In genomic region chr3:54538346-54538745, GRCh38 we compare ENCODE assay signal across 1 cellular context.
TF ChIP-seq lines count a peak whose summit lies in the region.

No MANE protein-coding gene starts in this region.

TF ChIP-seq in SK-N-SH treated with all-trans-retinoic acid at 6 μM for 48 hours, 23 proteins besides CTCF, POLR2A, EP300 and RAD21 (continued from another document):
- TF ChIP-seq, protein P1, sequence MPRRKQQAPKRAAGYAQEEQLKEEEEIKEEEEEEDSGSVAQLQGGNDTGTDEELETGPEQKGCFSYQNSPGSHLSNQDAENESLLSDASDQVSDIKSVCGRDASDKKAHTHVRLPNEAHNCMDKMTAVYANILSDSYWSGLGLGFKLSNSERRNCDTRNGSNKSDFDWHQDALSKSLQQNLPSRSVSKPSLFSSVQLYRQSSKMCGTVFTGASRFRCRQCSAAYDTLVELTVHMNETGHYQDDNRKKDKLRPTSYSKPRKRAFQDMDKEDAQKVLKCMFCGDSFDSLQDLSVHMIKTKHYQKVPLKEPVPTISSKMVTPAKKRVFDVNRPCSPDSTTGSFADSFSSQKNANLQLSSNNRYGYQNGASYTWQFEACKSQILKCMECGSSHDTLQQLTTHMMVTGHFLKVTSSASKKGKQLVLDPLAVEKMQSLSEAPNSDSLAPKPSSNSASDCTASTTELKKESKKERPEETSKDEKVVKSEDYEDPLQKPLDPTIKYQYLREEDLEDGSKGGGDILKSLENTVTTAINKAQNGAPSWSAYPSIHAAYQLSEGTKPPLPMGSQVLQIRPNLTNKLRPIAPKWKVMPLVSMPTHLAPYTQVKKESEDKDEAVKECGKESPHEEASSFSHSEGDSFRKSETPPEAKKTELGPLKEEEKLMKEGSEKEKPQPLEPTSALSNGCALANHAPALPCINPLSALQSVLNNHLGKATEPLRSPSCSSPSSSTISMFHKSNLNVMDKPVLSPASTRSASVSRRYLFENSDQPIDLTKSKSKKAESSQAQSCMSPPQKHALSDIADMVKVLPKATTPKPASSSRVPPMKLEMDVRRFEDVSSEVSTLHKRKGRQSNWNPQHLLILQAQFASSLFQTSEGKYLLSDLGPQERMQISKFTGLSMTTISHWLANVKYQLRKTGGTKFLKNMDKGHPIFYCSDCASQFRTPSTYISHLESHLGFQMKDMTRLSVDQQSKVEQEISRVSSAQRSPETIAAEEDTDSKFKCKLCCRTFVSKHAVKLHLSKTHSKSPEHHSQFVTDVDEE (CRISPR knock-in tag; IDR thresholded peaks at IDR 0.05), result no peak
- TF ChIP-seq RARB (CRISPR knock-in tag; IDR thresholded peaks at IDR 0.05) (no peak), TOX (CRISPR knock-in tag; IDR thresholded peaks at IDR 0.05; ENCODE audit: borderline replicate concordance) (no peak), ZFP30 (CRISPR knock-in tag; IDR thresholded peaks at IDR 0.05) (no peak), ZNF565 (CRISPR knock-in tag; conservative IDR thresholded peaks at IDR 0.05; ENCODE audit: low read depth) (no peak), SNAI2 (CRISPR knock-in tag; IDR thresholded peaks at IDR 0.05) (no peak)
- TF ChIP-seq, protein P2, sequence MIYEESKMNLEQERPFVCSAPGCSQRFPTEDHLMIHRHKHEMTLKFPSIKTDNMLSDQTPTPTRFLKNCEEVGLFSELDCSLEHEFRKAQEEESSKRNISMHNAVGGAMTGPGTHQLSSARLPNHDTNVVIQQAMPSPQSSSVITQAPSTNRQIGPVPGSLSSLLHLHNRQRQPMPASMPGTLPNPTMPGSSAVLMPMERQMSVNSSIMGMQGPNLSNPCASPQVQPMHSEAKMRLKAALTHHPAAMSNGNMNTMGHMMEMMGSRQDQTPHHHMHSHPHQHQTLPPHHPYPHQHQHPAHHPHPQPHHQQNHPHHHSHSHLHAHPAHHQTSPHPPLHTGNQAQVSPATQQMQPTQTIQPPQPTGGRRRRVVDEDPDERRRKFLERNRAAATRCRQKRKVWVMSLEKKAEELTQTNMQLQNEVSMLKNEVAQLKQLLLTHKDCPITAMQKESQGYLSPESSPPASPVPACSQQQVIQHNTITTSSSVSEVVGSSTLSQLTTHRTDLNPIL (CRISPR knock-in tag; IDR thresholded peaks at IDR 0.05; ENCODE audit: low read depth), result no peak
